12 cellular contexts compared by ENCODE assay signal in genomic region chr10:114911052-114911697, GRCh38. TPM values are rescaled to one million over a fixed set of nuclear protein-coding genes. Genes with fewer than 3 reads are reported as not detected.
DNase-seq lines count a peak whose midpoint lies in the region; ATAC-seq lines count a peak whose summit lies in the region.
"Had no signal": no experiment of that assay in that cellular context is flagged by ENCODE, and none has a peak within 500 bp of the region (broad histone marks: within the 10 kb centered on the region; RNA-seq: fewer than 3 reads in every experiment).

No MANE protein-coding gene starts in this region.

- DNase-seq in activated naive CD4-positive, alpha-beta T cell treated with anti-CD3 and anti-CD28 coated beads, Interleukin-2, amount 50 U/mL, for 72 hours (ENCODE audit: low spot score in 2 of 2) = no peak
- no peak for DNase-seq in activated naive CD4-positive, alpha-beta T cell (lab: John Stamatoyannopoulos, UW)
- DNase-seq in stimulated activated naive CD8-positive, alpha-beta T cell treated with anti-CD3 and anti-CD28 coated beads, Interleukin-15, Interleukin-2, amounts not matched to agents 100 U/mL and 50 U/mL, for 24 hours = no peak
- DNase-seq in glomerular visceral epithelial cell (ENCODE audit: extremely low spot score) (no peak), NCI-H82 (lab: John Stamatoyannopoulos, UW) (no peak), SIG-M5 treated with dmso at 0.1 percent for 504 hours (lab: John Stamatoyannopoulos, UW; ENCODE audit: unreplicated experiment) (no peak)
- DNase-seq: naive B cell, NCI-H510A, SJCRH30 had no signal

- no peaks in the 10 kb centered on the region for H3K9me3 Mint-ChIP-seq in activated naive CD4-positive, alpha-beta T cell treated with anti-CD3 and anti-CD28 coated beads, Interleukin-2, amount 50 U/mL, for 72 hours
- H3K9me3 Mint-ChIP-seq: naive B cell had no signal

- H3K27ac Mint-ChIP-seq in activated naive CD4-positive, alpha-beta T cell treated with anti-CD3 and anti-CD28 coated beads, Interleukin-2, amount 50 U/mL, for 72 hours = no peak overlapping the region
- H3K27ac Mint-ChIP-seq: naive B cell had no signal

- peak; percentile 22 to 66 for ATAC-seq in activated naive CD4-positive, alpha-beta T cell treated with anti-CD3 and anti-CD28 coated beads, Interleukin-2, amount 50 U/mL, for 72 hours
- ATAC-seq in HG02623 (IDR thresholded peaks at IDR 0.05; ENCODE audit: unreplicated experiment) = peak; percentile 63
- peak; percentile 57 for ATAC-seq in HG03558 (IDR thresholded peaks at IDR 0.05; ENCODE audit: extremely low read depth, unreplicated experiment)
- peak; percentile 49 for ATAC-seq in stimulated activated naive CD8-positive, alpha-beta T cell treated with anti-CD3 and anti-CD28 coated beads, Interleukin-15, Interleukin-2, amounts not matched to agents 100 U/mL and 50 U/mL, for 24 hours
- ATAC-seq: K562 had no signal

- H3K36me3 Mint-ChIP-seq in activated naive CD4-positive, alpha-beta T cell treated with anti-CD3 and anti-CD28 coated beads, Interleukin-2, amount 50 U/mL, for 72 hours = no peaks in the 10 kb centered on the region
- H3K36me3 Mint-ChIP-seq: naive B cell had no signal

RNA-seq across cellular contexts. Expression of gene TRUB1, which starts 26.8 kb away (rescaled TPM):
- total RNA-seq in activated naive CD4-positive, alpha-beta T cell treated with anti-CD3 and anti-CD28 coated beads, Interleukin-2, amount 50 U/mL, for 72 hours = 10 to 100 TPM; 10.6 to 18.9 TPM
